Comparison of ENCODE assay signal across 1 cellular context in the genomic region with DNA sequence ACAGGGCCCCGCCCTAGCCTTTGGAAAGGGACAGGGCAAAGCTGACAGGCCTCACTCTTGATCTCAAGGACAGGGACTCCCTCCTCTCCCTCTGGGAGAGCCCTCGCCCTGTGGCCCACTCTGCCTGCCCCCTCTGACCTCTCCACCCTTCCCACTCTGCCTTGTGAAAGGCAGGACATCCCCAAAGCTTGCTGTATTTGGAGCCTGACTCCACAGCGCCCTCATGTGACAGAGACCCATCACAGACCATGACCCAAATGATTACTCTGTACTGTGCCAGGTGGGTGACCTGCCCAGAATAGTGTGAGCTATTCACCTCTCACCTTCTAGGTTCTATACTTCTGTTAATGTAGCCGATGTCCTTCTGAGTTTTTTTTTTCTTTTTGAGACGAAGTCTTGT.
TF ChIP-seq lines count a peak whose summit lies in the region.

No MANE protein-coding gene starts in this region.

TF ChIP-seq in WTC11, 78 proteins besides CTCF, POLR2A, EP300 and RAD21 (continued from another document):
- TF ChIP-seq ZNF281 (CRISPR knock-in tag; IDR thresholded peaks at IDR 0.05), result no peak
- TF ChIP-seq ZNF263 (CRISPR knock-in tag; IDR thresholded peaks at IDR 0.05; ENCODE audit: low read depth), result no peak
- TF ChIP-seq SOX15 (CRISPR knock-in tag; IDR thresholded peaks at IDR 0.05), result no peak
TF ChIP-seq in WTC11: peak in this region for 0.
